Comparison of ENCODE assay signal across 8 cellular contexts in genomic region chr5:141514330-141515111, GRCh38. TPM values are rescaled to one million over a fixed set of nuclear protein-coding genes. Genes with fewer than 3 reads are reported as not detected.
DNase-seq lines count a peak whose midpoint lies in the region; ATAC-seq, FAIRE-seq and TF ChIP-seq lines count a peak whose summit lies in the region.

No MANE protein-coding gene starts in this region.

- peak overlapping the region; percentile 58 to 72 for H3K27ac ChIP-seq in liver (ENCODE audit: low read depth in 1 of 2, low read length in 2 of 2)
- no peak overlapping the region for H3K27ac ChIP-seq in HepG2 (ENCODE audit: extremely low read length, insufficient read depth, low read length)
- peak overlapping the region; percentile 89 for H3K27ac ChIP-seq in HUES64 (ENCODE audit: low read depth, low read length)
- H3K27ac ChIP-seq in mesenchymal stem cell (ENCODE audit: low read length, poor library complexity, severe bottlenecking): peak overlapping the region; percentile 98
- peak overlapping the region; percentile 71 to 97 for H3K27ac ChIP-seq in aorta (ENCODE audit: low read depth in 1 of 2, low read length in 2 of 2)

- H3K79me2 ChIP-seq in HepG2 (ENCODE audit: insufficient read depth, low read length): no peaks in the 10 kb centered on the region

- H2BK15ac ChIP-seq in mesenchymal stem cell (ENCODE audit: low read depth, poor library complexity, severe bottlenecking): peak overlapping the region; percentile 55

- intact Hi-C loops in HepG2 (cut with micrococcal nuclease; ENCODE audit: unreplicated experiment) (no loop called here), MCF 10A (cut with micrococcal nuclease) (no loop called here), aorta (cut with DNase I) (loop anchor here in 1 of 2 donors (2.0 to 5.0 kb wide), 2 partner anchors 37 to 46 kb away; partner anchors contain the start of gene PCDHGC3)

- no peak for DNase-seq in HepG2 (ENCODE audit: low spot score)
- peak; percentile 95 for DNase-seq in MCF 10A (ENCODE audit: unreplicated experiment)
- DNase-seq in mesenchymal stem cell: peak; percentile 55
- DNase-seq in aorta: no peak
- no peak for DNase-seq in NCI-H2107 treated with DMSO at 0.1 percent for 48 hours (lab: John Stamatoyannopoulos, UW; ENCODE audit: unreplicated experiment)

- H3K9me3 Mint-ChIP-seq in MCF 10A (ENCODE audit: unreplicated experiment): no peaks in the 10 kb centered on the region

- H3K14ac ChIP-seq in mesenchymal stem cell (ENCODE audit: low read length in 2 of 2): peak overlapping the region in 1 of 2 experiments; percentile 94

- no peak overlapping the region for H3K9ac ChIP-seq in liver (ENCODE audit: low read depth in 1 of 2, low read length in 2 of 2)
- H3K9ac ChIP-seq in HepG2 (ENCODE audit: insufficient read depth, low read depth, low read length): no peak overlapping the region
- peak overlapping the region; percentile 72 for H3K9ac ChIP-seq in HUES64 (ENCODE audit: low read depth, low read length)
- peak overlapping the region; percentile 90 for H3K9ac ChIP-seq in mesenchymal stem cell (ENCODE audit: low read length)

- CTCF ChIA-PET in HepG2 (lab: Yijun Ruan, JAX; ENCODE audit: low intra/inter-chr PET ratio, low total read pairs) (no interaction called here), MCF 10A (lab: Yijun Ruan, JAX) (interaction anchor here (0.5 to 11.5 kb wide), 21 partner anchors 10 to 1216 kb away, joined by 3 to 191 read pairs (median 5); partner anchors contain the start of genes PCDHGA10, PCDHGA12, PCDHGB5 and PCDHGC3)

- peaks cover 4 to 20% (median 7%) of the 10 kb centered on the region in 4 donors for H3K4me1 ChIP-seq in liver (ENCODE audit: control insufficient read depth in 4 of 4, insufficient read depth in 4 of 4, low read length in 3 of 4)
- no peaks in the 10 kb centered on the region; the same call in 1 of the 2 replicates for H3K4me1 ChIP-seq in HepG2 (ENCODE audit: insufficient read depth, low read length)
- peaks cover 18% of the 10 kb centered on the region for H3K4me1 ChIP-seq in HUES64 (ENCODE audit: insufficient read depth, low read length)
- peaks cover 47% of the 10 kb centered on the region for H3K4me1 ChIP-seq in mesenchymal stem cell (ENCODE audit: control insufficient read depth, insufficient read depth, low read depth, low read length)
- peaks cover 2 to 14% of the 10 kb centered on the region in 2 donors for H3K4me1 ChIP-seq in aorta (ENCODE audit: control insufficient read depth in 1 of 2, insufficient read depth in 2 of 2, low read length in 2 of 2)

- peak overlapping the region; percentile 40 for H2AK5ac ChIP-seq in mesenchymal stem cell (ENCODE audit: low read length, severe bottlenecking)

- H4K20me1 ChIP-seq in HepG2 (ENCODE audit: insufficient read depth, low read length): no peaks in the 10 kb centered on the region

- H3K36me3 Mint-ChIP-seq in MCF 10A (ENCODE audit: insufficient read depth, unreplicated experiment): peaks cover 73% of the 10 kb centered on the region

- H4K8ac ChIP-seq in mesenchymal stem cell (ENCODE audit: low read length): peak overlapping the region; percentile 62

- no peak for TF ChIP-seq POLR2A in HepG2 (IDR thresholded peaks at IDR 0.05; ENCODE audit: insufficient read depth in 1 of 2, low read depth in 2 of 2, low read length in 2 of 2)

- no peaks in the 10 kb centered on the region for H3K27me3 Mint-ChIP-seq in MCF 10A (ENCODE audit: insufficient read depth, unreplicated experiment)

- in situ Hi-C loops in HepG2 (cut with HindIII; ENCODE audit: extremely low pct_ligation_motif_present, low pct_unique_long_range_greater_than_20kb): no loop called here

- no peak overlapping the region for H2AFZ ChIP-seq in HepG2 (ENCODE audit: low read length)
- no peak overlapping the region for H2AFZ ChIP-seq in mesenchymal stem cell (ENCODE audit: low read depth, low read length)

- H3K4me3 ChIP-seq in liver (ENCODE audit: low read depth in 1 of 3, low read length in 3 of 3) (no peak overlapping the region), HepG2 (replicated peaks in 1 of 3; ENCODE audit: insufficient read depth in 1 of 3, low read depth in 2 of 3, low read length in 3 of 3) (no peak overlapping the region), HUES64 (ENCODE audit: low read length) (peak overlapping the region; percentile 67), mesenchymal stem cell (ENCODE audit: insufficient read depth in 1 of 2, low read depth in 1 of 2, low read length in 2 of 2) (peak overlapping the region in 1 of 2 experiments; percentile 61), aorta (ENCODE audit: low read length in 2 of 2) (no peak overlapping the region)

- peak overlapping the region; percentile 90 for H2BK5ac ChIP-seq in mesenchymal stem cell (ENCODE audit: low read depth, low read length, poor library complexity, severe bottlenecking)

- H4K91ac ChIP-seq in mesenchymal stem cell (ENCODE audit: low read length): peak overlapping the region; percentile 90

- H3K4me1 Mint-ChIP-seq in MCF 10A (ENCODE audit: insufficient read depth, unreplicated experiment): peaks cover 51% of the 10 kb centered on the region

- H3K27me3 ChIP-seq in liver (ENCODE audit: control insufficient read depth in 4 of 4, insufficient read depth in 4 of 4, low read length in 3 of 4) (no peaks in the 10 kb centered on the region), HepG2 (ENCODE audit: control insufficient read depth in 1 of 2, insufficient read depth in 2 of 2, low read length in 2 of 2) (no peaks in the 10 kb centered on the region), HUES64 (ENCODE audit: insufficient read depth, low read length) (no peaks in the 10 kb centered on the region), mesenchymal stem cell (ENCODE audit: control insufficient read depth in 1 of 2, insufficient read depth in 1 of 2, low read length in 2 of 2) (no peaks in the 10 kb centered on the region), aorta (ENCODE audit: control insufficient read depth in 1 of 2, insufficient read depth in 2 of 2, low read length in 1 of 2) (no peaks in the 10 kb centered on the region)

- peak overlapping the region; percentile 44 for H2BK120ac ChIP-seq in mesenchymal stem cell (ENCODE audit: low read depth, low read length)

- peak overlapping the region in 1 of 2 experiments; percentile 37 for H3K23ac ChIP-seq in mesenchymal stem cell (ENCODE audit: low read length in 2 of 2)

- no peak for TF ChIP-seq EP300 in HepG2 (IDR thresholded peaks at IDR 0.05; ENCODE audit: low read depth in 2 of 2, low read length in 2 of 2)
- TF ChIP-seq EP300 in HepG2 (CRISPR knock-in tag; IDR thresholded peaks at IDR 0.05; ENCODE audit: borderline replicate concordance): no peak

- peaks cover 17 to 40% (median 33%) of the 10 kb centered on the region in 4 donors for H3K36me3 ChIP-seq in liver (ENCODE audit: control insufficient read depth in 4 of 4, insufficient read depth in 3 of 4, low read depth in 1 of 4, low read length in 3 of 4)
- peaks cover 12 to 52% of the 10 kb centered on the region in 2 experiments for H3K36me3 ChIP-seq in HepG2 (replicated peaks in 1 of 2; ENCODE audit: control insufficient read depth in 1 of 2, insufficient read depth in 2 of 2, low read length in 2 of 2)
- peaks cover 49% of the 10 kb centered on the region for H3K36me3 ChIP-seq in HUES64 (ENCODE audit: insufficient read depth, low read length)
- H3K36me3 ChIP-seq in mesenchymal stem cell (ENCODE audit: control insufficient read depth in 1 of 2, insufficient read depth in 2 of 2, low read depth in 1 of 2, low read length in 2 of 2): peaks cover 37 to 66% of the 10 kb centered on the region in 2 experiments
- peaks cover 0 to 1% of the 10 kb centered on the region in 2 donors for H3K36me3 ChIP-seq in aorta (ENCODE audit: control insufficient read depth in 1 of 2, insufficient read depth in 2 of 2, low read length in 1 of 2)

- POLR2A ChIA-PET in HepG2 (lab: Yijun Ruan, JAX): no interaction called here
- POLR2A ChIA-PET in MCF 10A (lab: Yijun Ruan, JAX): interaction anchor here (0.7 to 3.5 kb wide), 11 partner anchors 9 to 102 kb away, joined by 3 to 27 read pairs (median 5); partner anchors contain the start of gene PCDHGC3

- no peak for FAIRE-seq in HepG2 (lab: Jason Lieb, UNC)

- peak overlapping the region; percentile 81 for H3K27ac Mint-ChIP-seq in MCF 10A (ENCODE audit: low read depth, unreplicated experiment)

- H3K9me3 ChIP-seq in liver (ENCODE audit: control insufficient read depth in 4 of 4, low read length in 3 of 4): no peaks in the 10 kb centered on the region
- no peaks in the 10 kb centered on the region for H3K9me3 ChIP-seq in HepG2 (ENCODE audit: low read length)
- no peaks in the 10 kb centered on the region for H3K9me3 ChIP-seq in HUES64 (ENCODE audit: insufficient read depth, low read depth, low read length)
- no peaks in the 10 kb centered on the region for H3K9me3 ChIP-seq in mesenchymal stem cell (ENCODE audit: control insufficient read depth, low read length)
- no peaks in the 10 kb centered on the region for H3K9me3 ChIP-seq in aorta (ENCODE audit: control insufficient read depth, low read length)

- TF ChIP-seq RAD21 in liver (IDR thresholded peaks at IDR 0.05): no peak
- no peak for TF ChIP-seq RAD21 in HepG2 (CRISPR knock-in tag; IDR thresholded peaks at IDR 0.05)

- H3K4ac ChIP-seq in mesenchymal stem cell (ENCODE audit: low read depth in 1 of 2, low read length in 2 of 2): peak overlapping the region; percentile 50 to 98

- no peak for ATAC-seq in HepG2
- ATAC-seq in aorta (ENCODE audit: low FRiP score): peak; percentile 28
- ATAC-seq in GM19467 (IDR thresholded peaks at IDR 0.05; ENCODE audit: unreplicated experiment): no peak

- BruUV-seq in HepG2 (replicated peaks; lab: Mats Ljungman, UMichigan): no TSS peak
- no TSS peak for BruUV-seq in MCF 10A (replicated peaks; lab: Mats Ljungman, UMichigan)

- H3K79me1 ChIP-seq in mesenchymal stem cell (replicated peaks; ENCODE audit: low read length, poor library complexity, severe bottlenecking): peaks cover 23% of the 10 kb centered on the region

- H3K4me3 Mint-ChIP-seq in MCF 10A (ENCODE audit: unreplicated experiment): peak overlapping the region; percentile 47

- H3K4me2 ChIP-seq in HepG2 (ENCODE audit: low read depth, low read length) (no peak overlapping the region), mesenchymal stem cell (ENCODE audit: low read length, poor library complexity, severe bottlenecking) (peak overlapping the region; percentile 75)

- peak overlapping the region; percentile 97 to 98 for H3K18ac ChIP-seq in mesenchymal stem cell (ENCODE audit: low read depth in 1 of 2, low read length in 2 of 2)

- TF ChIP-seq CTCF in liver (IDR thresholded peaks at IDR 0.05; ENCODE audit: low read depth, low read length, missing input control) (no peak), HepG2 (CRISPR knock-in tag; IDR thresholded peaks at IDR 0.05) (no peak), MCF 10A (IDR thresholded peaks at IDR 0.05; ENCODE audit: unreplicated experiment) (no peak)

- 81% methylated on average over 6 of the region's 6 CpGs for WGBS in liver
- WGBS in HepG2 (ENCODE audit: low lambda C conversion rate): 91% methylated on average over 6 of the region's 6 CpGs
- 51% methylated on average over 6 of the region's 6 CpGs for WGBS in HUES64
- 34% methylated on average over 6 of the region's 6 CpGs for WGBS in mesenchymal stem cell
- 6 to 11% methylated on average over 6 of the region's 6 CpGs for WGBS in aorta, 2 donors

- peak overlapping the region; percentile 32 to 95 for H2BK12ac ChIP-seq in mesenchymal stem cell (ENCODE audit: low read length in 2 of 2)

RNA-seq across cellular contexts. Expression of gene PCDHGC5, which starts 25.6 kb away (rescaled TPM):
- 1 to 10 TPM in 1 of 2 donors, under 1 TPM in 1; 0.19 to 1.1 TPM for total RNA-seq in liver
- polyA plus RNA-seq in liver: under 1 TPM in 1 of 2 donors, not detected in 1; 0.02 TPM
- total RNA-seq in HepG2 (2016; rRNA removed; fragmentation: Illumina TruSeq; extraction: Trizol): not detected in 2 replicates
- total RNA-seq in HepG2 (2016; cell fraction: cytosol; rRNA removed; fragmentation: Illumina TruSeq; extraction: Trizol; ENCODE audit: low read depth): not detected in 2 replicates
- total RNA-seq in HepG2 (2016; cell fraction: insoluble cytoplasmic fraction; rRNA removed; fragmentation: Illumina TruSeq; extraction: Trizol): 0.06 TPM in 1 of 2 replicates, not detected in the other
- total RNA-seq in HepG2 (2016; cell fraction: membrane; rRNA removed; fragmentation: Illumina TruSeq; extraction: Trizol): not detected in 2 replicates
- total RNA-seq in HepG2 (2016; cell fraction: nucleus; rRNA removed; fragmentation: Illumina TruSeq; extraction: Trizol): 0.13 TPM in 1 of 2 replicates, not detected in the other
- 0.03 TPM in 1 of 2 replicates, not detected in the other for polyA plus RNA-seq in HepG2 (2011; rRNA removed)
- not detected in 2 replicates for polyA plus RNA-seq in HepG2 (2011; cell fraction: cytosol; rRNA removed)
- 0.21 and 0.23 TPM in 2 replicates for polyA plus RNA-seq in HepG2 (2011; cell fraction: nucleus; rRNA removed)
- not detected in 2 replicates for polyA plus RNA-seq in HepG2 (2012)
- not detected in 2 replicates for polyA plus RNA-seq in HepG2 (2016; cell fraction: cytosol; fragmentation: Illumina TruSeq; extraction: Trizol; ENCODE audit: low read depth)
- polyA plus RNA-seq in HepG2 (2016; cell fraction: insoluble cytoplasmic fraction; fragmentation: Illumina TruSeq; extraction: Trizol; ENCODE audit: low read depth): not detected in 2 replicates
- not detected in 2 replicates for polyA plus RNA-seq in HepG2 (2016; cell fraction: membrane; fragmentation: Illumina TruSeq; extraction: Trizol; ENCODE audit: low read depth)
- polyA plus RNA-seq in HepG2 (2016; cell fraction: nucleus; fragmentation: Illumina TruSeq; extraction: Trizol; ENCODE audit: insufficient read depth, low read depth): 0.25 TPM in 1 of 2 replicates, not detected in the other
- polyA minus RNA-seq in HepG2 (2011; rRNA and poly(A)+ RNA removed; ENCODE audit: low replicate concordance): 0.74 TPM in 1 of 2 replicates, not detected in the other
- not detected in 2 replicates for polyA minus RNA-seq in HepG2 (2011; cell fraction: cytosol; rRNA and poly(A)+ RNA removed)
- polyA minus RNA-seq in HepG2 (2011; cell fraction: nucleus; rRNA and poly(A)+ RNA removed): 0.37 and 0.39 TPM in 2 replicates
- polyA plus RNA-seq in HUES64 (2013, experiment 1 of 2): 1.1 TPM
- 1.1 TPM for polyA plus RNA-seq in HUES64 (2013, experiment 2 of 2)
- 0.61 and 0.69 TPM in 2 replicates for total RNA-seq in MCF 10A (2022)
- 0.26 TPM for polyA plus RNA-seq in mesenchymal stem cell (2013, experiment 1 of 2)
- polyA plus RNA-seq in mesenchymal stem cell (2013, experiment 2 of 2): 0.27 TPM
- 1 to 10 TPM; 2.8 to 6.3 TPM for total RNA-seq in aorta
- polyA plus RNA-seq in aorta: under 1 TPM; 0.25 to 0.84 TPM

RNA-seq across cellular contexts. Expression of gene PCDHGC4, which starts 29.7 kb away (rescaled TPM):
- 1 to 10 TPM in 1 of 2 donors, under 1 TPM in 1; 0.33 to 1.4 TPM for total RNA-seq in liver
- not detected for polyA plus RNA-seq in liver
- total RNA-seq in HepG2 (2016; rRNA removed; fragmentation: Illumina TruSeq; extraction: Trizol): 0.07 TPM in 1 of 2 replicates, not detected in the other
- not detected in 2 replicates for total RNA-seq in HepG2 (2016; cell fraction: cytosol; rRNA removed; fragmentation: Illumina TruSeq; extraction: Trizol; ENCODE audit: low read depth)
- total RNA-seq in HepG2 (2016; cell fraction: insoluble cytoplasmic fraction; rRNA removed; fragmentation: Illumina TruSeq; extraction: Trizol): 0.11 TPM in 1 of 2 replicates, not detected in the other
- total RNA-seq in HepG2 (2016; cell fraction: membrane; rRNA removed; fragmentation: Illumina TruSeq; extraction: Trizol): not detected in 2 replicates
- total RNA-seq in HepG2 (2016; cell fraction: nucleus; rRNA removed; fragmentation: Illumina TruSeq; extraction: Trizol): 0.44 and 0.47 TPM in 2 replicates
- polyA plus RNA-seq in HepG2 (2011; rRNA removed): 0.10 TPM in 1 of 2 replicates, not detected in the other
- polyA plus RNA-seq in HepG2 (2011; cell fraction: cytosol; rRNA removed): not detected in 2 replicates
- 0.07 and 0.11 TPM in 2 replicates for polyA plus RNA-seq in HepG2 (2011; cell fraction: nucleus; rRNA removed)
- polyA plus RNA-seq in HepG2 (2012): not detected in 2 replicates
- polyA plus RNA-seq in HepG2 (2016; cell fraction: cytosol; fragmentation: Illumina TruSeq; extraction: Trizol; ENCODE audit: low read depth): not detected in 2 replicates
- polyA plus RNA-seq in HepG2 (2016; cell fraction: insoluble cytoplasmic fraction; fragmentation: Illumina TruSeq; extraction: Trizol; ENCODE audit: low read depth): not detected in 2 replicates
- not detected in 2 replicates for polyA plus RNA-seq in HepG2 (2016; cell fraction: membrane; fragmentation: Illumina TruSeq; extraction: Trizol; ENCODE audit: low read depth)
- not detected in 2 replicates for polyA plus RNA-seq in HepG2 (2016; cell fraction: nucleus; fragmentation: Illumina TruSeq; extraction: Trizol; ENCODE audit: insufficient read depth, low read depth)
- polyA minus RNA-seq in HepG2 (2011; rRNA and poly(A)+ RNA removed; ENCODE audit: low replicate concordance): 0.21 and 0.34 TPM in 2 replicates
- polyA minus RNA-seq in HepG2 (2011; cell fraction: cytosol; rRNA and poly(A)+ RNA removed): not detected in 2 replicates
- 0.39 and 0.99 TPM in 2 replicates for polyA minus RNA-seq in HepG2 (2011; cell fraction: nucleus; rRNA and poly(A)+ RNA removed)
- 16.4 TPM for polyA plus RNA-seq in HUES64 (2013, experiment 1 of 2)
- polyA plus RNA-seq in HUES64 (2013, experiment 2 of 2): 20.7 TPM
- total RNA-seq in MCF 10A (2022): 0.40 and 1.7 TPM in 2 replicates
- polyA plus RNA-seq in mesenchymal stem cell (2013, experiment 1 of 2): 0.19 TPM
- 0.15 TPM for polyA plus RNA-seq in mesenchymal stem cell (2013, experiment 2 of 2)
- 1 to 10 TPM; 2.8 to 6.1 TPM for total RNA-seq in aorta
- polyA plus RNA-seq in aorta: under 1 TPM; 0.05 to 0.38 TPM

RNA-seq across cellular contexts. Expression of gene PCDHGC3, which starts 38.8 kb away (rescaled TPM):
- total RNA-seq in liver (1 to 10 TPM; 3.7 to 5.7 TPM), HepG2 (2016; rRNA removed; fragmentation: Illumina TruSeq; extraction: Trizol) (0.20 and 0.21 TPM in 2 replicates), MCF 10A (2022) (17.3 and 31.7 TPM in 2 replicates), aorta (100 to 1,000 TPM in 1 of 2 donors, 10 to 100 TPM in 1; 67.3 to 116 TPM)
- polyA plus RNA-seq in liver (10 to 100 TPM in 1 of 2 donors, 1 to 10 TPM in 1; 6.8 to 11.0 TPM), HepG2 (2011; rRNA removed) (0.20 and 0.30 TPM in 2 replicates), aorta (10 to 100 TPM; 23.9 to 99.0 TPM)
- total RNA-seq in HepG2 (2016; cell fraction: cytosol; rRNA removed; fragmentation: Illumina TruSeq; extraction: Trizol; ENCODE audit: low read depth): not detected in 2 replicates
- 0.15 and 0.80 TPM in 2 replicates for total RNA-seq in HepG2 (2016; cell fraction: insoluble cytoplasmic fraction; rRNA removed; fragmentation: Illumina TruSeq; extraction: Trizol)
- total RNA-seq in HepG2 (2016; cell fraction: membrane; rRNA removed; fragmentation: Illumina TruSeq; extraction: Trizol): 0.22 and 0.34 TPM in 2 replicates
- 0.63 and 0.87 TPM in 2 replicates for total RNA-seq in HepG2 (2016; cell fraction: nucleus; rRNA removed; fragmentation: Illumina TruSeq; extraction: Trizol)
- 0.11 and 0.19 TPM in 2 replicates for polyA plus RNA-seq in HepG2 (2011; cell fraction: cytosol; rRNA removed)
- polyA plus RNA-seq in HepG2 (2011; cell fraction: nucleus; rRNA removed): 0.21 and 0.23 TPM in 2 replicates
- polyA plus RNA-seq in HepG2 (2012): 0.11 and 0.71 TPM in 2 replicates
- polyA plus RNA-seq in HepG2 (2016; cell fraction: cytosol; fragmentation: Illumina TruSeq; extraction: Trizol; ENCODE audit: low read depth): 0.09 and 0.20 TPM in 2 replicates
- 0.51 and 0.79 TPM in 2 replicates for polyA plus RNA-seq in HepG2 (2016; cell fraction: insoluble cytoplasmic fraction; fragmentation: Illumina TruSeq; extraction: Trizol; ENCODE audit: low read depth)
- 0.39 and 0.57 TPM in 2 replicates for polyA plus RNA-seq in HepG2 (2016; cell fraction: membrane; fragmentation: Illumina TruSeq; extraction: Trizol; ENCODE audit: low read depth)
- 3.5 and 4.2 TPM in 2 replicates for polyA plus RNA-seq in HepG2 (2016; cell fraction: nucleus; fragmentation: Illumina TruSeq; extraction: Trizol; ENCODE audit: insufficient read depth, low read depth)
- polyA minus RNA-seq in HepG2 (2011; rRNA and poly(A)+ RNA removed; ENCODE audit: low replicate concordance): 0.24 TPM in 1 of 2 replicates, not detected in the other
- 0.20 TPM in 1 of 2 replicates, not detected in the other for polyA minus RNA-seq in HepG2 (2011; cell fraction: cytosol; rRNA and poly(A)+ RNA removed)
- 0.77 and 0.87 TPM in 2 replicates for polyA minus RNA-seq in HepG2 (2011; cell fraction: nucleus; rRNA and poly(A)+ RNA removed)
- polyA plus RNA-seq in HUES64 (2013, experiment 1 of 2): 34.6 TPM
- polyA plus RNA-seq in HUES64 (2013, experiment 2 of 2): 46.7 TPM
- polyA plus RNA-seq in mesenchymal stem cell (2013, experiment 1 of 2): 115 TPM
- 114 TPM for polyA plus RNA-seq in mesenchymal stem cell (2013, experiment 2 of 2)

Comparison
In these comparisons a context has a peak if more than half of its experiments do, and no peak if none do; other contexts are left out.
1. H3K9ac ChIP-seq: peak in HUES64 (single experiment) and mesenchymal stem cell (single experiment); none in liver (0 of 2) and HepG2 (single experiment).
2. DNase-seq: peak in MCF 10A (single experiment) and mesenchymal stem cell (single experiment); none in HepG2 (single experiment), aorta (0 of 2) and NCI-H2107 treated with DMSO at 0.1 percent for 48 hours (single experiment).